In genomic region chr3:1082024-1082633, GRCh38 we compare ENCODE assay signal across 8 cellular contexts. TPM values are rescaled to one million over a fixed set of nuclear protein-coding genes. Genes with fewer than 3 reads are reported as not detected.
DNase-seq lines count a peak whose midpoint lies in the region; ATAC-seq, FAIRE-seq and TF ChIP-seq lines count a peak whose summit lies in the region.

No MANE protein-coding gene starts in this region.

- H3K79me2 ChIP-seq in KMS-11 (ENCODE audit: insufficient read depth, low read depth) (no peaks in the 10 kb centered on the region), K562 (ENCODE audit: control insufficient read depth, insufficient read depth, low read length) (no peaks in the 10 kb centered on the region)

- H3K4me2 ChIP-seq in KMS-11 = no peak overlapping the region
- no peak overlapping the region for H3K4me2 ChIP-seq in K562 (ENCODE audit: insufficient read depth, low read length)

- H3K36me3 Mint-ChIP-seq in immature natural killer cell = no peaks in the 10 kb centered on the region

- ATAC-seq in GM18517 (IDR thresholded peaks at IDR 0.05; ENCODE audit: unreplicated experiment) (peak; percentile 58), K562 (no peak), right lobe of liver (peak; percentile 69 to 80 (median 78))

- no peaks in the 10 kb centered on the region for H3K9me1 ChIP-seq in K562 (ENCODE audit: control insufficient read depth, insufficient read depth, low read length)

- no peaks in the 10 kb centered on the region for H3K36me3 ChIP-seq in KMS-11 (ENCODE audit: insufficient read depth)
- no peaks in the 10 kb centered on the region for H3K36me3 ChIP-seq in K562 (ENCODE audit: control insufficient read depth, insufficient read depth, low read length)
- H3K36me3 ChIP-seq in right lobe of liver = no peaks in the 10 kb centered on the region

- TF ChIP-seq RAD21 in K562 (CRISPR knock-in tag; conservative IDR thresholded peaks at IDR 0.05 in 1 of 2, IDR thresholded peaks at IDR 0.05 in 1 of 2) = peak; percentile 22 to 62; a peak in 2 of 4 replicates

- TF ChIP-seq CTCF in KMS-11 (conservative IDR thresholded peaks at IDR 0.05; ENCODE audit: low read depth, low read length) (peak; percentile 65), K562 (IDR thresholded peaks at IDR 0.05 in 2 of 3, conservative IDR thresholded peaks at IDR 0.05 in 1 of 3; ENCODE audit: insufficient read depth in 2 of 3, low read depth in 1 of 3, low read length in 3 of 3) (peak; percentile 26 to 38 (median 36); a peak in 3 of 6 replicates), right lobe of liver (IDR thresholded peaks at IDR 0.05) (peak; percentile 45 to 71 (median 66))

- DNase-seq in Ammon's horn (ENCODE audit: low spot score) (peak; percentile 66), K562 (ENCODE audit: extremely low read depth in 1 of 4, low spot score in 3 of 4) (peak in 3 of 4 experiments; percentile 13 to 29 (median 14)), right lobe of liver (peak in 2 of 3 donors; percentile 27 to 46), NCI-H446 treated with DMSO at 0.1 percent for 48 hours (lab: John Stamatoyannopoulos, UW) (no peak), immature natural killer cell (no peak)
- DNase-seq in activated naive CD4-positive, alpha-beta T cell (lab: John Stamatoyannopoulos, UW) = no peak

- peaks cover 2 to 29% (median 10%) of the 10 kb centered on the region in 6 donors for H3K9me3 Mint-ChIP-seq in immature natural killer cell

- POLR2A ChIA-PET in K562 (lab: Yijun Ruan, JAX) = no interaction called here

- TF ChIP-seq EP300 in K562 (IDR thresholded peaks at IDR 0.05; ENCODE audit: low read length) = no peak

- H3K9ac ChIP-seq in KMS-11 (no peak overlapping the region), K562 (ENCODE audit: insufficient read depth in 1 of 2, low read depth in 2 of 2, low read length in 2 of 2) (no peak overlapping the region)

- no peaks in the 10 kb centered on the region for H3K4me1 ChIP-seq in KMS-11 (ENCODE audit: low read depth, poor library complexity, severe bottlenecking)
- H3K4me1 ChIP-seq in K562 (replicated peaks in 1 of 2; ENCODE audit: control insufficient read depth in 2 of 2, insufficient read depth in 2 of 2, low read length in 2 of 2) = no peaks in the 10 kb centered on the region
- H3K4me1 ChIP-seq in right lobe of liver = no peaks in the 10 kb centered on the region

- H2AFZ ChIP-seq in KMS-11 (ENCODE audit: low read depth) = no peak overlapping the region
- H2AFZ ChIP-seq in K562 (ENCODE audit: low read depth, low read length) = no peak overlapping the region

- no peaks in the 10 kb centered on the region for H3K4me1 Mint-ChIP-seq in immature natural killer cell

- CTCF ChIA-PET in K562 (lab: Yijun Ruan, JAX; ENCODE audit: low intra/inter-chr PET ratio) = interaction anchor here (1.7 kb wide), 1 partner anchor 1934 kb away, joined by 4 read pairs; no protein-coding TSS in a partner anchor

- BruUV-seq in K562 (replicated peaks; lab: Mats Ljungman, UMichigan) = no TSS peak

- intact Hi-C loops in K562 (cut with micrococcal nuclease) (no loop called here), right lobe of liver (cut with DNase I) (no loop called here)

- H3K4me3 ChIP-seq in KMS-11 (IDR thresholded peaks at IDR 0.05; ENCODE audit: insufficient read depth, low read depth, low read length) (no peak overlapping the region), K562 (no peak overlapping the region), right lobe of liver (no peak overlapping the region)

- H3K27ac ChIP-seq in KMS-11 (no peak overlapping the region), K562 (ENCODE audit: extremely low read depth, low read depth, low read length) (no peak overlapping the region), right lobe of liver (no peak overlapping the region)

- in situ Hi-C loops in K562 (cut with MboI) = no loop called here

- H3K4me3 Mint-ChIP-seq in immature natural killer cell = no peak overlapping the region

- peak; percentile 57 for FAIRE-seq in K562 (lab: Jason Lieb, UNC)

- no peaks in the 10 kb centered on the region for H3K27me3 Mint-ChIP-seq in immature natural killer cell (ENCODE audit: low read depth in 3 of 3)

- H3K9me3 ChIP-seq in K562 (replicated peaks; ENCODE audit: control insufficient read depth, insufficient read depth, low read depth, low read length) = peaks cover 2% of the 10 kb centered on the region; the same call in 1 of the 2 replicates
- no peaks in the 10 kb centered on the region for H3K9me3 ChIP-seq in right lobe of liver

- no peaks in the 10 kb centered on the region for H3K27me3 ChIP-seq in KMS-11 (ENCODE audit: insufficient read depth, low read depth)
- no peaks in the 10 kb centered on the region for H3K27me3 ChIP-seq in K562 (ENCODE audit: control insufficient read depth in 2 of 2, insufficient read depth in 2 of 2, low read length in 2 of 2)
- no peaks in the 10 kb centered on the region for H3K27me3 ChIP-seq in right lobe of liver

- H4K20me1 ChIP-seq in KMS-11 (ENCODE audit: insufficient read depth) (no peaks in the 10 kb centered on the region), K562 (replicated peaks; ENCODE audit: control insufficient read depth, insufficient read depth, low read length) (no peaks in the 10 kb centered on the region)

- TF ChIP-seq POLR2A in K562 (conservative IDR thresholded peaks at IDR 0.05) (no peak), right lobe of liver (IDR thresholded peaks at IDR 0.05) (no peak)

- no peak overlapping the region for H3K27ac Mint-ChIP-seq in immature natural killer cell

- 4% methylated on average over 2 of the region's 2 CpGs for WGBS in K562 (ENCODE audit: insufficient coverage, low coverage, missing lambda C conversion rate)
- WGBS in right lobe of liver (ENCODE audit: insufficient coverage, low coverage, low lambda C conversion rate, missing lambda C conversion rate) = 21% methylated on average over 2 of the region's 2 CpGs

TF ChIP-seq in K562, 482 proteins besides CTCF, POLR2A, EP300 and RAD21 (continues in another document):
- TF ChIP-seq L3MBTL2 (IDR thresholded peaks at IDR 0.05) = no peak
- no peak for TF ChIP-seq IRF2 (CRISPR knock-in tag; IDR thresholded peaks at IDR 0.05)
- no peak for TF ChIP-seq HINFP (tag; conservative IDR thresholded peaks at IDR 0.05; ENCODE audit: low read depth)
- no peak for TF ChIP-seq CAMTA2 (CRISPR knock-in tag; conservative IDR thresholded peaks at IDR 0.05)
- TF ChIP-seq POLR3G (IDR thresholded peaks at IDR 0.05; ENCODE audit: extremely low read depth, insufficient read length, insufficient replicate concordance) = no peak
- TF ChIP-seq NFE2L1 (tag; IDR thresholded peaks at IDR 0.05; ENCODE audit: borderline replicate concordance, low read depth) = no peak
- TF ChIP-seq GTF2A2 (tag; IDR thresholded peaks at IDR 0.05) = no peak
- no peak for TF ChIP-seq ZNF408 (CRISPR knock-in tag; IDR thresholded peaks at IDR 0.05; ENCODE audit: low read depth)

RNA-seq across cellular contexts. Expression of gene CNTN6, which starts 10.7 kb away (rescaled TPM):
- total RNA-seq in K562 (2011; cell fraction: chromatin; rRNA removed; ENCODE audit: low replicate concordance) = not detected in 2 replicates
- total RNA-seq in K562 (2011; cell fraction: nucleolus; rRNA removed) = not detected in 2 replicates
- not detected in 2 replicates for total RNA-seq in K562 (2011; cell fraction: nucleoplasm; rRNA removed)
- total RNA-seq in K562 (2014; rRNA removed) (not detected in 2 replicates), K562 (2014; rRNA removed; fragmentation: Illumina TruSeq; extraction: Trizol) (not detected in 2 replicates), K562 (2015; rRNA removed; fragmentation: Illumina TruSeq; extraction: Trizol) (not detected in 2 replicates), K562 (2021) (not detected in 2 replicates), right lobe of liver (not detected)
- polyA plus RNA-seq in K562 (2011; rRNA removed) (not detected in 2 replicates), K562 (2014; fragmentation: Illumina TruSeq; extraction: Trizol) (not detected in 2 replicates), K562 (2014; fragmentation: Nextera tagmentation; extraction: Ambion mirVana) (not detected), K562 (2014; rRNA removed) (not detected in 2 replicates), immature natural killer cell (not detected)
- not detected in 2 replicates for polyA plus RNA-seq in K562 (2011; cell fraction: cytosol; rRNA removed)
- polyA plus RNA-seq in K562 (2011; cell fraction: nucleus; rRNA removed) = not detected in 2 replicates
- not detected in 2 replicates for polyA plus RNA-seq in K562 (2012)
- polyA minus RNA-seq in K562 (2011; rRNA and poly(A)+ RNA removed) = not detected in 2 replicates
- not detected in 2 replicates for polyA minus RNA-seq in K562 (2011; cell fraction: cytosol; rRNA and poly(A)+ RNA removed)
- not detected in 2 replicates for polyA minus RNA-seq in K562 (2011; cell fraction: nucleus; rRNA and poly(A)+ RNA removed)

Comparison
In these comparisons a context has a peak if more than half of its experiments do, and no peak if none do; other contexts are left out.
1. DNase-seq: peak in Ammon's horn (single experiment), K562 (3 of 4) and right lobe of liver (2 of 3); none in NCI-H446 treated with DMSO at 0.1 percent for 48 hours (single experiment), immature natural killer cell (0 of 3) and activated naive CD4-positive, alpha-beta T cell (0 of 4).
2. Peak in every context shown above with its lines, with median percentiles within 50 percentile points of each other: CTCF ChIP-seq.